8 cellular contexts compared by ENCODE assay signal in the genomic region with DNA sequence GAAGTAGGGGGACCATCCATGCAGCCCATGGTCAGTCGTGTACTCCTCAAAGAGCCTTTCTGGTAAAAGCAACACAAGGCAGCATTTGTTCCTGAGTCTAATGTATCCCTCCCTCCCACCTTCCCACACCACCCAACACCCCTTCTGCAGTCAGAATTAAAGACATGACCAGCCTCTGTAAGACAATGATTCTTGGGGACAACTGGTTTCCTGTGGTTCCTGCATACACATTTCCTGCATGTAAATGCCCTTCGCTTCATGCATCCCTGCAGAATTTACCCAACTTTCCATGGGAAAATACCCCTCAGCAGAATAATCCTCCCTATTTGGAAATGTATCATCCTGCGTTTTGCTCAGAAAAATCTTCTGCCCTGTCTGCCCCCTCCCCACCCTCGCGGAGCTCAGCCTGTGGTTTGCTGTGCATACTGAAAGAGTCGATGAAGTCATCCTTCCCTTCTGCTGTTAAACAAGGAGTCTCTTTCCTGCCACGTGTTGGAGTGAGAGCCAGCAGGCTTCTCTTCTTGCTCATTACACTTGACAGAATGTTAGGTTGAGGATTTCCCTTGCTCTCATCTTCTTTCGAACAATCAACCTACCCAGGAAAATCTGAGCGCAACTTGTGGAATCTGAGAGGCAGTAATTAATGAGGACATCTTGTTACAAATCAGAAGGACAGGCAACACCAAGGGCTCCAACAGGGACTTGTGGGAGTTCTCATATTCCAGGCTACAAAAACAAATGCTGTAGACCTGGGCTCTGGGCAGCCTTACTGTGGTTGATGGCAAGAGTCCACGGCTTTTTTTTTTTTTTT. TPM values are rescaled to one million over a fixed set of nuclear protein-coding genes. Genes with fewer than 3 reads are reported as not detected.
DNase-seq lines count a peak whose midpoint lies in the region; ATAC-seq and TF ChIP-seq lines count a peak whose summit lies in the region.

No MANE protein-coding gene starts in this region.

- ATAC-seq in GM18868 (IDR thresholded peaks at IDR 0.05; ENCODE audit: unreplicated experiment) (peak; percentile 86), HG03432 (IDR thresholded peaks at IDR 0.05; ENCODE audit: unreplicated experiment) (peak; percentile 82), GM19452 (IDR thresholded peaks at IDR 0.05; ENCODE audit: unreplicated experiment) (no peak), GM18867 (IDR thresholded peaks at IDR 0.05; ENCODE audit: unreplicated experiment) (no peak)

- H3K4me3 ChIP-seq in foreskin fibroblast (ENCODE audit: low read depth in 1 of 2, low read length in 2 of 2), result no peak overlapping the region

- TF ChIP-seq CTCF in AG09319 (IDR thresholded peaks at IDR 0.05; ENCODE audit: low read depth, low read length), result no peak
- TF ChIP-seq CTCF in foreskin fibroblast (IDR thresholded peaks at IDR 0.05; ENCODE audit: low read depth, low read length), result no peak

- DNase-seq in AG09319 (ENCODE audit: extremely low read depth, low read depth) (peak; percentile 65), SW480 (ENCODE audit: low spot score) (peak; percentile 11), foreskin fibroblast (peak; percentile 26 to 57), pulmonary artery endothelial cell (ENCODE audit: low read depth, low spot score) (peak; percentile 7)

RNA-seq across cellular contexts. Expression of a gene that starts 4.7 kb away (rescaled TPM):
- not detected in 2 replicates for total RNA-seq in pulmonary artery endothelial cell

RNA-seq across cellular contexts. Expression of a gene that starts 49.1 kb away (rescaled TPM):
- 30.3 and 38.4 TPM in 2 replicates for total RNA-seq in pulmonary artery endothelial cell

Comparison
In these comparisons a context has a peak if more than half of its experiments do, and no peak if none do; other contexts are left out.
1. DNase-seq: peak in every context shown above with its lines; median percentile 65 in AG09319; 42 in foreskin fibroblast; 11 in SW480; 7 in pulmonary artery endothelial cell.
2. ATAC-seq: peak in GM18868 (single experiment) and HG03432 (single experiment); none in GM19452 (single experiment) and GM18867 (single experiment).